9 cellular contexts compared by ENCODE assay signal in genomic region chr5:6686916-6687409, GRCh38. TPM values are rescaled to one million over a fixed set of nuclear protein-coding genes. Genes with fewer than 3 reads are reported as not detected.
A peak's percentile ranks its signal among the peaks of the same experiment; 100 is the strongest.
DNase-seq lines count a peak whose midpoint lies in the region; ATAC-seq, FAIRE-seq and TF ChIP-seq lines count a peak whose summit lies in the region.
"Had no signal": no experiment of that assay in that cellular context is flagged by ENCODE, and none has a peak within 500 bp of the region (broad histone marks: within the 10 kb centered on the region; RNA-seq: fewer than 3 reads in every experiment).

No MANE protein-coding gene starts in this region.

- H3K27me3 ChIP-seq in ACC112 (ENCODE audit: insufficient read depth, low read length) = peaks cover 38% of the 10 kb centered on the region
- peaks cover 0 to 1% of the 10 kb centered on the region in 2 experiments for H3K27me3 ChIP-seq in endothelial cell of umbilical vein (ENCODE audit: control insufficient read depth in 2 of 2, insufficient read depth in 2 of 2, low read length in 2 of 2)

- no peak for TF ChIP-seq CTCF in endothelial cell of umbilical vein (IDR thresholded peaks at IDR 0.05; ENCODE audit: extremely low read depth in 1 of 2, insufficient read depth in 1 of 2, low read depth in 1 of 2, low read length in 2 of 2)

- CTCF ChIA-PET in endothelial cell of umbilical vein (lab: Charles Lee) = interaction anchor here (0.9 to 2.1 kb wide), 3 partner anchors 8 to 58 kb away, joined by 3 to 8 read pairs (median 7); no protein-coding TSS in a partner anchor

- H3K36me3 Mint-ChIP-seq in memory B cell = no peaks in the 10 kb centered on the region

- peak; percentile 34 to 44 for DNase-seq in Kasumi-1 (lab: John Stamatoyannopoulos, UW)
- peak; percentile 67 for DNase-seq in endothelial cell of umbilical vein (ENCODE audit: low read depth, low spot score)
- no peak for DNase-seq in memory B cell (ENCODE audit: low spot score in 2 of 2)
- no peak for DNase-seq in activated CD8-positive, alpha-beta memory T cell treated with anti-CD3 and anti-CD28 coated beads, Interleukin-2, amount 50 U/mL, for 4 hours
- no peak for DNase-seq in NCI-H69 (lab: John Stamatoyannopoulos, UW)
- DNase-seq: activated T-cell treated with anti-CD3 and anti-CD28 coated beads, Interleukin-2, amount 50 U/mL, for 4 hours had no signal

- H3K4me3 ChIP-seq in ACC112 (ENCODE audit: low read depth, low read length) = peak overlapping the region; percentile 69
- H3K4me3 ChIP-seq in endothelial cell of umbilical vein (replicated peaks in 1 of 3; ENCODE audit: insufficient read depth in 1 of 3, low read depth in 1 of 3, low read length in 3 of 3) = peak overlapping the region; percentile 23 to 76 (median 43)

- ATAC-seq in memory B cell (ENCODE audit: low read depth) = peak; percentile 34
- no peak for ATAC-seq in GM18517 (IDR thresholded peaks at IDR 0.05; ENCODE audit: unreplicated experiment)
- ATAC-seq in HG03039 (IDR thresholded peaks at IDR 0.05; ENCODE audit: unreplicated experiment) = no peak

- H3K79me2 ChIP-seq in ACC112 (ENCODE audit: control insufficient read depth, insufficient read depth, low read length, unreplicated experiment) = no peaks in the 10 kb centered on the region
- H3K79me2 ChIP-seq in endothelial cell of umbilical vein (ENCODE audit: control insufficient read depth, insufficient read depth, low read length) = no peaks in the 10 kb centered on the region

- no peak overlapping the region for H3K27ac Mint-ChIP-seq in memory B cell

- H3K9me3 Mint-ChIP-seq in memory B cell = peaks cover 2% of the 10 kb centered on the region
- H3K9me3 Mint-ChIP-seq: activated T-cell treated with anti-CD3 and anti-CD28 coated beads, Interleukin-2, amount 50 U/mL, for 4 hours had no signal

- H2AFZ ChIP-seq in ACC112 (ENCODE audit: low read length, unreplicated experiment) (peak overlapping the region; percentile 82), endothelial cell of umbilical vein (ENCODE audit: low read depth, low read length) (peak overlapping the region; percentile 72)

- peaks cover 23% of the 10 kb centered on the region for H3K27me3 Mint-ChIP-seq in memory B cell

- POLR2A ChIA-PET in endothelial cell of umbilical vein (lab: Charles Lee) = no interaction called here

- H3K9ac ChIP-seq in endothelial cell of umbilical vein (replicated peaks; ENCODE audit: extremely low read depth, insufficient read depth, low read length) = no peak overlapping the region

- no peaks in the 10 kb centered on the region for H3K9me3 ChIP-seq in endothelial cell of umbilical vein (replicated peaks; ENCODE audit: control insufficient read depth, insufficient read depth, low read length)

- dilution Hi-C loops in endothelial cell of umbilical vein (cut with MboI; ENCODE audit: extremely low pct_ligation_motif_present, low sequenced_read_pairs) = no loop called here

- H3K36me3 ChIP-seq in ACC112 (ENCODE audit: insufficient read depth, low read length) = no peaks in the 10 kb centered on the region
- no peaks in the 10 kb centered on the region for H3K36me3 ChIP-seq in endothelial cell of umbilical vein (ENCODE audit: control insufficient read depth in 2 of 2, extremely low read depth in 1 of 2, insufficient read depth in 2 of 2, low read length in 2 of 2)

- intact Hi-C loops in endothelial cell of umbilical vein (cut with micrococcal nuclease) = loop anchor here (2.0 kb wide), 1 partner anchor 26 kb away; the partner anchor contains the start of gene TENT4A

- H3K4me3 Mint-ChIP-seq in memory B cell = no peak overlapping the region
- H3K4me3 Mint-ChIP-seq: activated T-cell treated with anti-CD3 and anti-CD28 coated beads, Interleukin-2, amount 50 U/mL, for 4 hours had no signal

- peak; percentile 63 for FAIRE-seq in endothelial cell of umbilical vein (lab: Jason Lieb, UNC)

- no TSS peak for BruUV-seq in endothelial cell of umbilical vein (replicated peaks; lab: Mats Ljungman, UMichigan)

- H3K4me1 ChIP-seq in ACC112 (ENCODE audit: control insufficient read depth, insufficient read depth, low read length, unreplicated experiment) = no peaks in the 10 kb centered on the region
- no peaks in the 10 kb centered on the region for H3K4me1 ChIP-seq in endothelial cell of umbilical vein (ENCODE audit: control insufficient read depth, extremely low read depth, insufficient read depth, low read length)

- H3K27ac ChIP-seq in ACC112 (ENCODE audit: low read depth, low read length) (no peak overlapping the region), endothelial cell of umbilical vein (ENCODE audit: insufficient read depth, low read depth, low read length) (no peak overlapping the region)

- no peaks in the 10 kb centered on the region for H3K9me1 ChIP-seq in endothelial cell of umbilical vein (replicated peaks; ENCODE audit: control insufficient read depth, extremely low read depth, insufficient read depth, low read length)

- TF ChIP-seq POLR2A in endothelial cell of umbilical vein (IDR thresholded peaks at IDR 0.05; ENCODE audit: low read depth, low read length) = no peak

- no peaks in the 10 kb centered on the region for H4K20me1 ChIP-seq in endothelial cell of umbilical vein (replicated peaks; ENCODE audit: control insufficient read depth, extremely low read depth, insufficient read depth, low read length)

- peak overlapping the region; percentile 96 for H3K4me2 ChIP-seq in endothelial cell of umbilical vein (ENCODE audit: insufficient read depth, low read length)

- peaks cover 6% of the 10 kb centered on the region for H3K4me1 Mint-ChIP-seq in memory B cell

TF ChIP-seq in endothelial cell of umbilical vein, 7 proteins besides CTCF, POLR2A, EP300 and RAD21:
- no peak for TF ChIP-seq GATA2 (IDR thresholded peaks at IDR 0.05; ENCODE audit: insufficient read depth, insufficient read length, low read depth, low read length)
- TF ChIP-seq POLR2AphosphoS5 (IDR thresholded peaks at IDR 0.05; ENCODE audit: insufficient read depth, low read depth, low read length) = no peak
- TF ChIP-seq EZH2 (IDR thresholded peaks at IDR 0.05; ENCODE audit: borderline replicate concordance, low read depth, low read length, severe bottlenecking) = no peak
- TF ChIP-seq JUN (IDR thresholded peaks at IDR 0.05; ENCODE audit: borderline replicate concordance, insufficient read depth, insufficient read length, low read depth) = no peak
- TF ChIP-seq MAX (IDR thresholded peaks at IDR 0.05; ENCODE audit: insufficient read depth, insufficient read length) = no peak
- TF ChIP-seq FOS (IDR thresholded peaks at IDR 0.05; ENCODE audit: borderline replicate concordance, insufficient read depth, low read length) = no peak
- TF ChIP-seq MYC (IDR thresholded peaks at IDR 0.05; ENCODE audit: low read depth, low read length) = no peak
TF ChIP-seq in endothelial cell of umbilical vein: peak in this region for 0.

RNA-seq across cellular contexts. Expression of gene TENT4A, which starts 26.3 kb away (rescaled TPM):
- 33.5 and 35.4 TPM in 2 replicates for total RNA-seq in endothelial cell of umbilical vein
- polyA plus RNA-seq in endothelial cell of umbilical vein = 9.7 and 10.2 TPM in 2 replicates
- 6.0 and 6.7 TPM in 2 replicates for polyA plus RNA-seq in endothelial cell of umbilical vein (2011; cell fraction: cytosol; rRNA removed)
- 67.8 and 80.5 TPM in 2 replicates for polyA plus RNA-seq in endothelial cell of umbilical vein (2011; cell fraction: nucleus; rRNA removed)
- 14.8 and 15.8 TPM in 2 replicates for polyA plus RNA-seq in endothelial cell of umbilical vein (2012)
- polyA minus RNA-seq in endothelial cell of umbilical vein = 17.9 and 28.2 TPM in 2 replicates
- polyA minus RNA-seq in endothelial cell of umbilical vein (2011; cell fraction: cytosol; rRNA and poly(A)+ RNA removed) = 21.2 TPM
- polyA minus RNA-seq in endothelial cell of umbilical vein (2011; cell fraction: nucleus; rRNA and poly(A)+ RNA removed) = 36.3 and 48.9 TPM in 2 replicates

RNA-seq across cellular contexts. Expression of gene SRD5A1, which starts 53.7 kb away (rescaled TPM):
- 12.4 and 14.8 TPM in 2 replicates for total RNA-seq in endothelial cell of umbilical vein
- polyA plus RNA-seq in endothelial cell of umbilical vein = 11.6 and 16.6 TPM in 2 replicates
- polyA plus RNA-seq in endothelial cell of umbilical vein (2011; cell fraction: cytosol; rRNA removed) = 5.6 and 7.0 TPM in 2 replicates
- 8.0 and 9.0 TPM in 2 replicates for polyA plus RNA-seq in endothelial cell of umbilical vein (2011; cell fraction: nucleus; rRNA removed)
- polyA plus RNA-seq in endothelial cell of umbilical vein (2012) = 6.4 and 7.8 TPM in 2 replicates
- polyA minus RNA-seq in endothelial cell of umbilical vein = 6.6 and 8.3 TPM in 2 replicates
- polyA minus RNA-seq in endothelial cell of umbilical vein (2011; cell fraction: cytosol; rRNA and poly(A)+ RNA removed) = 37.5 TPM
- polyA minus RNA-seq in endothelial cell of umbilical vein (2011; cell fraction: nucleus; rRNA and poly(A)+ RNA removed) = 7.0 and 7.5 TPM in 2 replicates

RNA-seq across cellular contexts. Expression of gene NSUN2, which starts 54.1 kb away (rescaled TPM):
- 73.0 and 85.4 TPM in 2 replicates for total RNA-seq in endothelial cell of umbilical vein
- polyA plus RNA-seq in endothelial cell of umbilical vein = 40.7 and 53.7 TPM in 2 replicates
- 49.1 and 52.7 TPM in 2 replicates for polyA plus RNA-seq in endothelial cell of umbilical vein (2011; cell fraction: cytosol; rRNA removed)
- polyA plus RNA-seq in endothelial cell of umbilical vein (2011; cell fraction: nucleus; rRNA removed) = 169 and 200 TPM in 2 replicates
- polyA plus RNA-seq in endothelial cell of umbilical vein (2012) = 55.7 and 69.0 TPM in 2 replicates
- 54.9 and 63.4 TPM in 2 replicates for polyA minus RNA-seq in endothelial cell of umbilical vein
- 80.2 TPM for polyA minus RNA-seq in endothelial cell of umbilical vein (2011; cell fraction: cytosol; rRNA and poly(A)+ RNA removed)
- 59.6 and 69.7 TPM in 2 replicates for polyA minus RNA-seq in endothelial cell of umbilical vein (2011; cell fraction: nucleus; rRNA and poly(A)+ RNA removed)

Comparison
In these comparisons a context has a peak if more than half of its experiments do, and no peak if none do; other contexts are left out.
1. DNase-seq: peak in Kasumi-1 (2 of 2) and endothelial cell of umbilical vein (single experiment); none in memory B cell (0 of 2), activated CD8-positive, alpha-beta memory T cell treated with anti-CD3 and anti-CD28 coated beads, Interleukin-2, amount 50 U/mL, for 4 hours (single experiment) and NCI-H69 (single experiment).